ENCODE assay signal across 1 cellular context in the genomic region with DNA sequence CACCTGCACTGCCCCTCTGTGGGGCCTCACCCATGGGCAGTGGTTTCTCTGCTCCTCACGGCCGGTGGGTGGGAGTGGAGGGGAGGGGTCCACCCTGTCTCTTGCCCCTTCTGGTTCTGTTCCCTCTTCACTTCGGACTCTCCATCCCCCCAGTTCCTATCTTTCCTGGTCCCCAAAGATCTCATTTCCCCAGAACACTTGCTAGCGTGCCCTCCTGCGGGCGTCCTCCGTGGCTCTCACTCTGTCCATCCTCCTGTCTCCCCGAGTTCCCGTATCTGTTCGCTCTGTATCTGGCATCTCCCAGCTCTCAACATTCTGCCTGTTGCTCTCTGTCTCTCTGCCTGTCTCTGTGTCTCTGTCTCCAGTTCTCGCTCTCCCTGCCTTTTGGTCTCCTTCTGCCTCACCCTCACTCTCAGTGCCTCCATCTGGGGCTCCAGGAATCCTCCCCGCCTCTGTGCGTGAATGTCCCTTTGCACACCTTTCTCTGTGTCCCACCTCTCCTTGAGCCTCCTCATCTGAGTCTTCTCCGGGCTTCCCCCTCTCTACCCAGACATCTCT.
A peak's percentile ranks its signal among the peaks of the same experiment; 100 is the strongest.
TF ChIP-seq lines count a peak whose summit lies in the region.

No MANE protein-coding gene starts in this region.

TF ChIP-seq in WTC11, 78 proteins besides CTCF, POLR2A, EP300 and RAD21 (continued from another document):
- TF ChIP-seq STAT6 (CRISPR knock-in tag; conservative IDR thresholded peaks at IDR 0.05; ENCODE audit: low read depth) (no peak), SP1 (CRISPR knock-in tag; conservative IDR thresholded peaks at IDR 0.05) (peak; percentile 34; the same call in 1 of the 2 replicates)
